ENCODE assay signal across 27 cellular contexts in the genomic region with DNA sequence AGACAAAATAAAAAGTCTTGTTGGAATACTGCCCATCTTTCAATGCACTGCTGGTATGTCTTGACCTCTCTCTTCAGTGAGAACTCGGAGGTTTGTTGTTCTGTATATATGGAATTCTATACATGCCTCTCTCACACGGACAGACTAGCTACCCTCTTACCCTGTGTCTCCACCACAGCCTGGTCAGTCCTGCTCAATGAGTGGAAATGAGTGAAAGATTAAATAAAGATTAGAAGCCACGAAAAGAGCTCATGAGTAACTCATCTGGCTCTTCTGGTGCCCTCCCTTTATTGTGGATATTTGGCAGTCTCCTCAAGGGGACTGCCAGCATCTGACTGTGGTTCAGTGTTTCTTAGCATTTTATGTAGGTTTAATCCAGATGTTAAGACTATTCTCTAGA.
"Had no signal": no experiment of that assay in that cellular context is flagged by ENCODE, and none has a peak within 500 bp of the region (broad histone marks: within the 10 kb centered on the region; RNA-seq: fewer than 3 reads in every experiment).

No MANE protein-coding gene starts in this region.

- H3K4me1 ChIP-seq: ascending aorta, lower lobe of right lung, stomach, tibial artery had no signal

- ATAC-seq: esophagus mucosa; left lobe of liver; lower lobe of right lung; stimulated activated naive B cell treated with anti-CD40 and anti-IgM and Interleukin-4, amounts not matched to agents 10 μg/mL and 1 μg/mL and 100 μg/mL, for 72 hours; T-helper 17 cell; WTC11 had no signal

- H3K27me3 ChIP-seq: ascending aorta, brain microvascular endothelial cell, ovary, stomach, tibial artery had no signal

- H3K9me3 ChIP-seq: ascending aorta, lower lobe of right lung, ovary, stomach, tibial artery had no signal

- H3K4me3 ChIP-seq: ascending aorta, lower lobe of right lung, ovary, stomach, tibial artery had no signal

- H3K36me3 ChIP-seq: ascending aorta, brain microvascular endothelial cell, lower lobe of right lung, ovary, stomach, tibial artery had no signal

- DNase-seq: activated CD4-positive, alpha-beta T cell treated with anti-CD3 and anti-CD28 coated beads for 1 hour; activated CD8-positive, alpha-beta memory T cell treated with anti-CD3 and anti-CD28 coated beads for 24 hours; activated effector memory CD4-positive, alpha-beta T cell treated with Interleukin-2 at 50 U/mL for 16 hours; activated naive CD4-positive, alpha-beta T cell treated with Interleukin-2 at 50 U/mL for 16 hours; activated naive CD8-positive, alpha-beta T cell treated with anti-CD3 and anti-CD28 coated beads, Interleukin-2, amount 10 ng/mL, durations not matched to agents 7 days and 5 days; brain microvascular endothelial cell; caudate nucleus; endodermal cell; foreskin fibroblast; head of caudate nucleus; hypothalamus; immature natural killer cell; kidney glomerular epithelial cell; lower lobe of right lung; ovary; retina; stimulated activated CD4-positive, alpha-beta T cell treated with anti-CD3 and anti-CD28 coated beads, Interleukin-15, amount 100 ng/mL, for 24 hours; stimulated activated CD4-positive, alpha-beta T cell treated with anti-CD3 and anti-CD28 coated beads, Interleukin-2, amount 100 ng/mL, for 24 hours; stimulated activated naive B cell treated with anti-CD40 and anti-IgM and Interleukin-4, amounts not matched to agents 10 μg/mL and 1 μg/mL and 100 μg/mL, for 72 hours; stomach; T-helper 17 cell; T1000; tibial artery had no signal

- H3K27ac ChIP-seq: ascending aorta, brain microvascular endothelial cell, lower lobe of right lung, ovary, stomach, tibial artery had no signal
